22 cellular contexts compared by ENCODE assay signal in genomic region chr2:168896783-168897182, GRCh38. TPM values are rescaled to one million over a fixed set of nuclear protein-coding genes. Genes with fewer than 3 reads are reported as not detected.
"Had no signal": no experiment of that assay in that cellular context is flagged by ENCODE, and none has a peak within 500 bp of the region (broad histone marks: within the 10 kb centered on the region; RNA-seq: fewer than 3 reads in every experiment).

No MANE protein-coding gene starts in this region.

- H3K36me3 Mint-ChIP-seq: activated naive CD4-positive, alpha-beta T cell treated with anti-CD3 and anti-CD28 coated beads, Interleukin-2, amount 10 ng/mL, durations not matched to agents 7 days and 5 days; natural killer cell had no signal

- H3K4me1 Mint-ChIP-seq: activated naive CD4-positive, alpha-beta T cell treated with anti-CD3 and anti-CD28 coated beads, Interleukin-2, amount 10 ng/mL, durations not matched to agents 7 days and 5 days; natural killer cell; stimulated activated naive CD8-positive, alpha-beta T cell treated with anti-CD3 and anti-CD28 coated beads, Interleukin-15, amount 100 ng/mL, for 72 hours had no signal

- H3K9me3 ChIP-seq: ascending aorta, breast epithelium, neutrophil, upper lobe of left lung had no signal

- DNase-seq: activated CD4-positive, alpha-beta T cell treated with anti-CD3 and anti-CD28 coated beads for 1 hour; activated CD4-positive, alpha-beta T cell treated with anti-CD3 and anti-CD28 coated beads, Interleukin-2, amount 50 U/mL, for 4 hours; activated naive CD4-positive, alpha-beta T cell treated with anti-CD3 and anti-CD28 coated beads, Interleukin-2, amount 10 ng/mL, durations not matched to agents 7 days and 5 days; activated T-cell treated with anti-CD3 and anti-CD28 coated beads, Interleukin-2, amount 50 U/mL, for 24 hours; cerebellar nuclear complex; effector memory CD4-positive, alpha-beta T cell; foreskin keratinocyte; glutamatergic neuron; hypothalamus; mesendoderm; natural killer cell; stimulated activated CD4-positive, alpha-beta T cell treated with anti-CD3 and anti-CD28 coated beads, Interleukin-1b, Interleukin-23, amount 100 ng/mL, for 48 hours; stimulated activated naive CD8-positive, alpha-beta T cell treated with anti-CD3 and anti-CD28 coated beads, Interleukin-15, amount 100 ng/mL, for 72 hours; upper lobe of left lung had no signal

- H3K9me3 Mint-ChIP-seq: activated naive CD4-positive, alpha-beta T cell treated with anti-CD3 and anti-CD28 coated beads, Interleukin-2, amount 10 ng/mL, durations not matched to agents 7 days and 5 days; activated T-cell treated with anti-CD3 and anti-CD28 coated beads, Interleukin-2, amount 50 U/mL, for 24 hours; natural killer cell; stimulated activated naive CD8-positive, alpha-beta T cell treated with anti-CD3 and anti-CD28 coated beads, Interleukin-15, amount 100 ng/mL, for 72 hours had no signal

- H3K4me3 ChIP-seq: ascending aorta, breast epithelium, upper lobe of left lung had no signal

- H3K27ac Mint-ChIP-seq: activated naive CD4-positive, alpha-beta T cell treated with anti-CD3 and anti-CD28 coated beads, Interleukin-2, amount 10 ng/mL, durations not matched to agents 7 days and 5 days; activated T-cell treated with anti-CD3 and anti-CD28 coated beads, Interleukin-2, amount 50 U/mL, for 24 hours; natural killer cell; stimulated activated naive CD8-positive, alpha-beta T cell treated with anti-CD3 and anti-CD28 coated beads, Interleukin-15, amount 100 ng/mL, for 72 hours had no signal

- H3K4me1 ChIP-seq: ascending aorta, breast epithelium, foreskin keratinocyte, upper lobe of left lung had no signal

- H3K36me3 ChIP-seq: ascending aorta, breast epithelium, neutrophil, upper lobe of left lung had no signal

- H3K27me3 ChIP-seq: ascending aorta, breast epithelium, upper lobe of left lung had no signal

- ATAC-seq: foreskin keratinocyte; natural killer cell; stimulated activated naive CD8-positive, alpha-beta T cell treated with anti-CD3 and anti-CD28 coated beads, Interleukin-15, amount 100 ng/mL, for 72 hours had no signal

- H3K27ac ChIP-seq: ascending aorta, breast epithelium, foreskin keratinocyte, neutrophil, upper lobe of left lung, VCaP had no signal

- H3K4me3 Mint-ChIP-seq: activated naive CD4-positive, alpha-beta T cell treated with anti-CD3 and anti-CD28 coated beads, Interleukin-2, amount 10 ng/mL, durations not matched to agents 7 days and 5 days; activated T-cell treated with anti-CD3 and anti-CD28 coated beads, Interleukin-2, amount 50 U/mL, for 24 hours; natural killer cell; stimulated activated naive CD8-positive, alpha-beta T cell treated with anti-CD3 and anti-CD28 coated beads, Interleukin-15, amount 100 ng/mL, for 72 hours had no signal

RNA-seq across cellular contexts. Expression of gene G6PC2, which starts 4.3 kb away (rescaled TPM):
- total RNA-seq: ascending aorta, breast epithelium, foreskin keratinocyte, kidney epithelial cell, liver, natural killer cell, renal cortical epithelial cell, temporal lobe, upper lobe of left lung had no signal
- polyA plus RNA-seq: foreskin keratinocyte, liver had no signal

RNA-seq across cellular contexts. Expression of gene SPC25, which starts 6.6 kb away (rescaled TPM):
- total RNA-seq: ascending aorta had no signal
